ENCODE assay signal across 26 cellular contexts in the genomic region with DNA sequence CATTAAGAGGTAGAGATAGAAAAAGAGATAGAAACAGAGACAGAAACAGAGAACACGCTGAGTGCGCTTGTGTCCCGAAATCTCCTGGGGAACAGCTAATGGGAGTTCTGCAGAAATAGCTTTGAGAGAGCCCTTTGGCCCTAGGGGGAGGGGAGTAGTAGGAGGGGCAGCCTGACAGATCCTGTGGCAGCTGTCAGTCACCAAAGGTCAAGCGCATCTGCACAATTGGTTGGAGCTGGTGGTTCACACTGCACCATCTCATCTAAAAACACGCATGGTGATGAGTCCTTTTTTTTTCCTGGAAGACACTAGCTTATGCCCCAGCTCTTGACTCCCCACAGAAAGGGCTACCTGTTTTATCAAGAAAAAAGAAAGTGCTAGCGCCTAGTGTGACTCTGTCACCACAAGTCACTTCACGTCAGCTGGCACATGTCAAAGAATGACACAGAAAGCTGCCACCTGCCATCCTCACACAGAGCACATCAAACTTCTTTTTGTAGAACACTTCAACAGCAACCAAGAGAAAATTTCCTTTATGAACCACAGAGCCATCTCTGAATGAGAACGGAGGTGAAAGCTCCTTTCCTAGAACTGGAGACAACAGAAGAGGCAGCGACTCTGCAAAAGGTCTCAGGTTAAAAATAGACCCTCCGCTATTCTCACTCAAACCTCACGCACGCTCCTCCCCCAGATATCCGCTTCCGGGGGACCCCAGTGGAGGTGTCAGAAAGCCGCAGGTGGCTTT.
DNase-seq lines count a peak whose midpoint lies in the region; ATAC-seq and TF ChIP-seq lines count a peak whose summit lies in the region.
"Had no signal": no experiment of that assay in that cellular context is flagged by ENCODE, and none has a peak within 500 bp of the region (broad histone marks: within the 10 kb centered on the region; RNA-seq: fewer than 3 reads in every experiment).

No MANE protein-coding gene starts in this region.

- TF ChIP-seq CTCF in DND-41 (IDR thresholded peaks at IDR 0.05; ENCODE audit: borderline replicate concordance, extremely low read depth, low read length, poor library complexity, severe bottlenecking): no peak

- no peaks in the 10 kb centered on the region for H3K4me1 ChIP-seq in DND-41 (ENCODE audit: insufficient read depth, low read length)
- H3K4me1 ChIP-seq: A549, breast epithelium, Caco-2, colonic mucosa, psoas muscle had no signal

- H4K20me1 ChIP-seq in DND-41 (ENCODE audit: insufficient read depth, low read length): no peaks in the 10 kb centered on the region

- no peaks in the 10 kb centered on the region for H3K36me3 ChIP-seq in DND-41 (ENCODE audit: insufficient read depth, low read length)
- H3K36me3 ChIP-seq: breast epithelium, colonic mucosa, neutrophil had no signal

- no peak overlapping the region for H3K4me3 ChIP-seq in DND-41 (ENCODE audit: low read depth in 1 of 2, low read length in 2 of 2)
- H3K4me3 ChIP-seq: A549, breast epithelium, colonic mucosa, GM23248, psoas muscle had no signal

- H3K36me3 Mint-ChIP-seq in activated CD8-positive, alpha-beta T cell treated with anti-CD3 and anti-CD28 coated beads, Interleukin-2, amount 10 ng/mL, durations not matched to agents 7 days and 5 days (ENCODE audit: low read depth): no peaks in the 10 kb centered on the region

- no peaks in the 10 kb centered on the region for H3K27me3 ChIP-seq in DND-41 (ENCODE audit: insufficient read depth, low read length, poor library complexity)
- H3K27me3 ChIP-seq: breast epithelium, colonic mucosa had no signal

- no peak overlapping the region for H3K9ac ChIP-seq in DND-41 (ENCODE audit: low read depth, low read length)
- H3K9ac ChIP-seq: GM23248 had no signal

- H3K4me1 Mint-ChIP-seq in activated CD8-positive, alpha-beta T cell treated with anti-CD3 and anti-CD28 coated beads, Interleukin-2, amount 10 ng/mL, durations not matched to agents 7 days and 5 days (ENCODE audit: low read depth): peaks cover 23% of the 10 kb centered on the region
- H3K4me1 Mint-ChIP-seq: B cell had no signal

- DNase-seq in activated CD8-positive, alpha-beta memory T cell treated with anti-CD3 and anti-CD28 coated beads for 24 hours: peak; percentile 70
- no peak for DNase-seq in activated CD8-positive, alpha-beta memory T cell treated with anti-CD3 and anti-CD28 coated beads, Interleukin-2, amount 50 U/mL, for 4 hours
- DNase-seq in DND-41: peak; percentile 24
- peak; percentile 70 for DNase-seq in activated CD8-positive, alpha-beta T cell treated with anti-CD3 and anti-CD28 coated beads, Interleukin-2, amount 10 ng/mL, durations not matched to agents 7 days and 5 days
- DNase-seq in stimulated activated CD8-positive, alpha-beta memory T cell treated with anti-CD3 and anti-CD28 coated beads, Interleukin-15, amount 100 ng/mL, for 48 hours (ENCODE audit: low read depth in 2 of 2): peak; percentile 6 to 36
- DNase-seq in effector CD4-positive, alpha-beta T cell: no peak
- no peak for DNase-seq in effector CD8-positive, alpha-beta T cell (lab: John Stamatoyannopoulos, UW)
- DNase-seq: amniotic stem cell, Caco-2, colonic mucosa, GM23248, Kasumi-1, NCI-H1048, NCI-H2029 treated with DMSO at 0.1 percent for 48 hours, NCI-H345, NCI-H774, PC-3, psoas muscle, SIG-M5, T-helper 1 cell, trophoblast cell had no signal

- H3K4me2 ChIP-seq in DND-41 (ENCODE audit: insufficient read depth, low read length): no peak overlapping the region
- H3K4me2 ChIP-seq: A549 had no signal

- H3K79me2 ChIP-seq in DND-41 (ENCODE audit: insufficient read depth, low read length): no peaks in the 10 kb centered on the region

- ATAC-seq in DND-41 (ENCODE audit: insufficient read depth, low read depth) (peak; percentile 50; the same call in 2 of the 3 replicates), HG03025 (IDR thresholded peaks at IDR 0.05; ENCODE audit: low FRiP score, unreplicated experiment) (no peak)
- peak; percentile 89 for ATAC-seq in activated CD8-positive, alpha-beta T cell treated with anti-CD3 and anti-CD28 coated beads, Interleukin-2, amount 10 ng/mL, durations not matched to agents 7 days and 5 days
- ATAC-seq: PC-3, psoas muscle had no signal

- no peaks in the 10 kb centered on the region for H3K9me3 ChIP-seq in DND-41 (ENCODE audit: insufficient read depth, low read length, severe bottlenecking)
- H3K9me3 ChIP-seq: A549, breast epithelium, Caco-2, colonic mucosa, neutrophil, psoas muscle had no signal

- no peaks in the 10 kb centered on the region for H3K27me3 Mint-ChIP-seq in activated CD8-positive, alpha-beta T cell treated with anti-CD3 and anti-CD28 coated beads, Interleukin-2, amount 10 ng/mL, durations not matched to agents 7 days and 5 days (ENCODE audit: low read depth)
- H3K27me3 Mint-ChIP-seq: B cell had no signal

- POLR2A ChIA-PET in activated CD8-positive, alpha-beta T cell treated with anti-CD3 and anti-CD28 coated beads, Interleukin-2, amount 10 ng/mL, durations not matched to agents 7 days and 5 days (lab: Charles Lee): no interaction called here

- peak overlapping the region; percentile 88 for H3K27ac Mint-ChIP-seq in activated CD8-positive, alpha-beta T cell treated with anti-CD3 and anti-CD28 coated beads, Interleukin-2, amount 10 ng/mL, durations not matched to agents 7 days and 5 days
- H3K27ac Mint-ChIP-seq: B cell had no signal

- CTCF ChIA-PET in activated CD8-positive, alpha-beta T cell treated with anti-CD3 and anti-CD28 coated beads, Interleukin-2, amount 10 ng/mL, durations not matched to agents 7 days and 5 days (lab: Charles Lee): no interaction called here

- H3K4me3 Mint-ChIP-seq in activated CD8-positive, alpha-beta T cell treated with anti-CD3 and anti-CD28 coated beads, Interleukin-2, amount 10 ng/mL, durations not matched to agents 7 days and 5 days: peak overlapping the region; percentile 56
- H3K4me3 Mint-ChIP-seq: B cell had no signal

- no peak overlapping the region for H2AFZ ChIP-seq in DND-41 (ENCODE audit: low read depth, low read length)
- H2AFZ ChIP-seq: GM23248 had no signal

- no peak overlapping the region for H3K27ac ChIP-seq in DND-41 (ENCODE audit: low read length)
- H3K27ac ChIP-seq: A549, breast epithelium, colonic mucosa, GM23248, neutrophil, psoas muscle had no signal

- H3K9me3 Mint-ChIP-seq in activated CD8-positive, alpha-beta T cell treated with anti-CD3 and anti-CD28 coated beads, Interleukin-2, amount 10 ng/mL, durations not matched to agents 7 days and 5 days (ENCODE audit: insufficient read depth): no peaks in the 10 kb centered on the region

Comparison
In these comparisons a context has a peak if more than half of its experiments do, and no peak if none do; other contexts are left out.
1. DNase-seq: peak in activated CD8-positive, alpha-beta memory T cell treated with anti-CD3 and anti-CD28 coated beads for 24 hours (single experiment), DND-41 (single experiment), activated CD8-positive, alpha-beta T cell treated with anti-CD3 and anti-CD28 coated beads, Interleukin-2, amount 10 ng/mL, durations not matched to agents 7 days and 5 days (single experiment) and stimulated activated CD8-positive, alpha-beta memory T cell treated with anti-CD3 and anti-CD28 coated beads, Interleukin-15, amount 100 ng/mL, for 48 hours (2 of 2); none in activated CD8-positive, alpha-beta memory T cell treated with anti-CD3 and anti-CD28 coated beads, Interleukin-2, amount 50 U/mL, for 4 hours (single experiment), effector CD4-positive, alpha-beta T cell (single experiment) and effector CD8-positive, alpha-beta T cell (single experiment).